8 cellular contexts compared by ENCODE assay signal in genomic region chr9:41064125-41064795, GRCh38.
DNase-seq lines count a peak whose midpoint lies in the region; ATAC-seq and TF ChIP-seq lines count a peak whose summit lies in the region.
"Not testable (repeated sequence)": the region's sequence is repeated elsewhere in the genome, so short reads cannot be mapped to it uniquely, and the experiment has no call there.

No MANE protein-coding gene starts in this region.

- H3K36me3 Mint-ChIP-seq in CD8-positive, alpha-beta T cell; activated CD4-positive, alpha-beta memory T cell treated with anti-CD3 and anti-CD28 coated beads for 36 hours: not testable (repeated sequence)

- peak overlapping the region; percentile 62 for H3K27ac Mint-ChIP-seq in CD8-positive, alpha-beta T cell
- H3K27ac Mint-ChIP-seq in activated CD4-positive, alpha-beta memory T cell treated with anti-CD3 and anti-CD28 coated beads for 36 hours, result peak overlapping the region; percentile 42

- not testable (repeated sequence) for H3K4me3 ChIP-seq in CD8-positive, alpha-beta T cell (ENCODE audit: low read depth, low read length)
- peak overlapping the region; percentile 7; the same call in 1 of the 2 replicates for H3K4me3 ChIP-seq in IMR-90 (ENCODE audit: insufficient read depth, low read depth, low read length)

- peaks cover 13% of the 10 kb centered on the region for H3K4me1 Mint-ChIP-seq in CD8-positive, alpha-beta T cell (ENCODE audit: low read depth)
- H3K4me1 Mint-ChIP-seq in activated CD4-positive, alpha-beta memory T cell treated with anti-CD3 and anti-CD28 coated beads for 36 hours (ENCODE audit: low read depth), result not testable (repeated sequence)

- H3K56ac ChIP-seq in IMR-90 (ENCODE audit: extremely low read depth, insufficient read depth, low read length), result peak overlapping the region; percentile 12; the same call in 1 of the 2 replicates

- peak overlapping the region; percentile 14 for H3K18ac ChIP-seq in IMR-90 (ENCODE audit: low read depth, low read length)

- TF ChIP-seq CTCF in CD8-positive, alpha-beta T cell (IDR thresholded peaks at IDR 0.05); IMR-90 (conservative IDR thresholded peaks at IDR 0.05; ENCODE audit: low read depth, low read length): not testable (repeated sequence)

- H3K4me2 ChIP-seq in IMR-90 (ENCODE audit: low read depth, low read length), result peak overlapping the region; percentile 81

- peak overlapping the region; percentile 57 for H2BK5ac ChIP-seq in IMR-90 (ENCODE audit: low read depth, low read length, poor library complexity, severe bottlenecking)

- not testable (repeated sequence) for H3K36me3 ChIP-seq in CD8-positive, alpha-beta T cell (ENCODE audit: insufficient read depth, low read length); IMR-90 (ENCODE audit: control insufficient read depth, insufficient read depth, low read length)

- intact Hi-C loops in CD8-positive, alpha-beta T cell (cut with DNase I, micrococcal nuclease); IMR-90 (cut with micrococcal nuclease); activated CD4-positive, alpha-beta memory T cell treated with anti-CD3 and anti-CD28 coated beads for 36 hours (cut with micrococcal nuclease): not testable (repeated sequence)

- H3K4me3 Mint-ChIP-seq in CD8-positive, alpha-beta T cell, result peak overlapping the region; percentile 74
- peak overlapping the region; percentile 20 for H3K4me3 Mint-ChIP-seq in activated CD4-positive, alpha-beta memory T cell treated with anti-CD3 and anti-CD28 coated beads for 36 hours

- H3K9ac ChIP-seq in IMR-90 (ENCODE audit: low read depth, low read length), result peak overlapping the region; percentile 59

- not testable (repeated sequence) for H3K4me1 ChIP-seq in CD8-positive, alpha-beta T cell (ENCODE audit: insufficient read depth, low read length); IMR-90 (ENCODE audit: control insufficient read depth, insufficient read depth, low read length)

- H4K91ac ChIP-seq in IMR-90 (ENCODE audit: insufficient read depth, low read depth, low read length), result peak overlapping the region; percentile 8

- TF ChIP-seq POLR2A in IMR-90 (IDR thresholded peaks at IDR 0.05; ENCODE audit: low read depth, low read length), result not testable (repeated sequence)

- H4K8ac ChIP-seq in IMR-90 (ENCODE audit: low read depth in 2 of 2, low read length in 2 of 2), result peak overlapping the region in 1 of 2 experiments; percentile 54; a peak in 2 of 4 replicates

- H3K9me3 Mint-ChIP-seq in CD8-positive, alpha-beta T cell; activated CD4-positive, alpha-beta memory T cell treated with anti-CD3 and anti-CD28 coated beads for 36 hours: not testable (repeated sequence)

- not testable (repeated sequence) for H3K9me1 ChIP-seq in IMR-90 (ENCODE audit: insufficient read depth, low read length)

- not testable (repeated sequence) for H2BK15ac ChIP-seq in IMR-90 (ENCODE audit: low read depth, low read length)

- peak overlapping the region; percentile 37 for H4K5ac ChIP-seq in IMR-90 (ENCODE audit: low read depth, low read length)

- peak overlapping the region; percentile 90 for H3K4ac ChIP-seq in IMR-90 (ENCODE audit: low read depth, low read length)

- not testable (repeated sequence) for H3K27me3 Mint-ChIP-seq in CD8-positive, alpha-beta T cell (ENCODE audit: low read depth); activated CD4-positive, alpha-beta memory T cell treated with anti-CD3 and anti-CD28 coated beads for 36 hours

- H4K20me1 ChIP-seq in IMR-90 (ENCODE audit: insufficient read depth, low read length), result not testable (repeated sequence)

- no CpG with 5 or more reads among the region's 8 CpGs for WGBS in IMR-90 (ENCODE audit: extremely low coverage in 2 of 2, insufficient read length in 1 of 2), 2 experiments

- DNase-seq in CD8-positive, alpha-beta T cell, result peak in 5 of 7 experiments; percentile 25 to 67 (median 32)
- DNase-seq in IMR-90 (peak; percentile 71), brain pericyte (ENCODE audit: low read depth, low spot score) (peak; percentile 34), iris pigment epithelial cell (ENCODE audit: low read depth) (peak; percentile 21)
- DNase-seq in activated CD4-positive, alpha-beta memory T cell treated with anti-CD3 and anti-CD28 coated beads for 36 hours, result peak; percentile 58
- DNase-seq in stimulated activated CD4-positive, alpha-beta T cell treated with anti-CD3 and anti-CD28 coated beads, Interleukin-12 subunit alpha, Interleukin-12 subunit beta, amount 100 ng/mL, for 4 hours, result peak; percentile 6

- not testable (repeated sequence) for H3K27ac ChIP-seq in CD8-positive, alpha-beta T cell (ENCODE audit: low read depth, low read length)
- peak overlapping the region; percentile 70 for H3K27ac ChIP-seq in IMR-90 (ENCODE audit: insufficient read depth, low read length)

- peak overlapping the region; percentile 85; the same call in 1 of the 2 replicates for H2BK20ac ChIP-seq in IMR-90 (ENCODE audit: low read depth, low read length)

- peak overlapping the region; percentile 56; the same call in 1 of the 2 replicates for H3K14ac ChIP-seq in IMR-90 (replicated peaks; ENCODE audit: low read depth, low read length)

- dilution Hi-C loops in IMR-90 (cut with HindIII; ENCODE audit: low sequenced_read_pairs, unreplicated experiment), result not testable (repeated sequence)

- CTCF ChIA-PET in CD8-positive, alpha-beta T cell (lab: Charles Lee); IMR-90 (lab: Yijun Ruan, JAX); activated CD4-positive, alpha-beta memory T cell treated with anti-CD3 and anti-CD28 coated beads for 36 hours (lab: Charles Lee): not testable (repeated sequence)

- not testable (repeated sequence) for H3K79me1 ChIP-seq in IMR-90 (ENCODE audit: low read depth in 1 of 2, low read length in 2 of 2)

- in situ Hi-C loops in IMR-90 (cut with MboI; ENCODE audit: low sequenced_read_pairs), result not testable (repeated sequence)

- POLR2A ChIA-PET in CD8-positive, alpha-beta T cell (lab: Charles Lee), result interaction anchor here (0.6 kb wide), 1 partner anchor 72 kb away, joined by 3 read pairs; no protein-coding TSS in a partner anchor
- POLR2A ChIA-PET in IMR-90 (lab: Charles Lee; ENCODE audit: unreplicated experiment); activated CD4-positive, alpha-beta memory T cell treated with anti-CD3 and anti-CD28 coated beads for 36 hours (lab: Charles Lee): not testable (repeated sequence)

- TF ChIP-seq RAD21 in IMR-90 (IDR thresholded peaks at IDR 0.05; ENCODE audit: low read length), result not testable (repeated sequence)

- H2AK5ac ChIP-seq in IMR-90 (ENCODE audit: low read depth, low read length), result peak overlapping the region; percentile 62; the same call in 1 of the 2 replicates

- H3K27me3 ChIP-seq in CD8-positive, alpha-beta T cell (ENCODE audit: insufficient read depth, low read length); IMR-90 (ENCODE audit: control insufficient read depth, insufficient read depth, low read length): not testable (repeated sequence)

- not testable (repeated sequence) for BruUV-seq in IMR-90 (replicated peaks; lab: Mats Ljungman, UMichigan)

- not testable (repeated sequence) for H2AFZ ChIP-seq in IMR-90 (replicated peaks; ENCODE audit: low read length, poor library complexity)

- peak overlapping the region; percentile 10 for H3K23ac ChIP-seq in IMR-90 (ENCODE audit: low read depth, low read length)

- H2BK120ac ChIP-seq in IMR-90 (ENCODE audit: low read depth, low read length), result peak overlapping the region; percentile 94

- H3K9me3 ChIP-seq in CD8-positive, alpha-beta T cell (ENCODE audit: low read length); IMR-90 (ENCODE audit: control insufficient read depth, insufficient read depth, low read length): not testable (repeated sequence)

- H2AK9ac ChIP-seq in IMR-90 (replicated peaks; ENCODE audit: low read depth, low read length, poor library complexity), result not testable (repeated sequence)

- peak; percentile 87 for ATAC-seq in CD8-positive, alpha-beta T cell
- ATAC-seq in GM19438 (IDR thresholded peaks at IDR 0.05; ENCODE audit: low read depth, unreplicated experiment) (peak; percentile 76), HG02885 (IDR thresholded peaks at IDR 0.05; ENCODE audit: poor library complexity, unreplicated experiment) (peak; percentile 61), IMR-90 (ENCODE audit: low read depth) (peak; percentile 56)

TF ChIP-seq in IMR-90, 13 proteins besides CTCF, POLR2A, EP300 and RAD21:
- peak; percentile 11; the same call in 1 of the 2 replicates for TF ChIP-seq BHLHE40 (IDR thresholded peaks at IDR 0.05; ENCODE audit: low read depth, low read length)
- peak; percentile 77 for TF ChIP-seq MAFK (IDR thresholded peaks at IDR 0.05; ENCODE audit: low read depth, low read length)

Comparison
In these comparisons a context has a peak if more than half of its experiments do, and no peak if none do; other contexts are left out.
1. DNase-seq: peak in every context shown above with its lines; median percentile 71 in IMR-90; 58 in activated CD4-positive, alpha-beta memory T cell treated with anti-CD3 and anti-CD28 coated beads for 36 hours; 34 in brain pericyte; 32 in CD8-positive, alpha-beta T cell; 21 in iris pigment epithelial cell; 6 in stimulated activated CD4-positive, alpha-beta T cell treated with anti-CD3 and anti-CD28 coated beads, Interleukin-12 subunit alpha, Interleukin-12 subunit beta, amount 100 ng/mL, for 4 hours.